ENCODE assay signal across 8 cellular contexts in the genomic region with DNA sequence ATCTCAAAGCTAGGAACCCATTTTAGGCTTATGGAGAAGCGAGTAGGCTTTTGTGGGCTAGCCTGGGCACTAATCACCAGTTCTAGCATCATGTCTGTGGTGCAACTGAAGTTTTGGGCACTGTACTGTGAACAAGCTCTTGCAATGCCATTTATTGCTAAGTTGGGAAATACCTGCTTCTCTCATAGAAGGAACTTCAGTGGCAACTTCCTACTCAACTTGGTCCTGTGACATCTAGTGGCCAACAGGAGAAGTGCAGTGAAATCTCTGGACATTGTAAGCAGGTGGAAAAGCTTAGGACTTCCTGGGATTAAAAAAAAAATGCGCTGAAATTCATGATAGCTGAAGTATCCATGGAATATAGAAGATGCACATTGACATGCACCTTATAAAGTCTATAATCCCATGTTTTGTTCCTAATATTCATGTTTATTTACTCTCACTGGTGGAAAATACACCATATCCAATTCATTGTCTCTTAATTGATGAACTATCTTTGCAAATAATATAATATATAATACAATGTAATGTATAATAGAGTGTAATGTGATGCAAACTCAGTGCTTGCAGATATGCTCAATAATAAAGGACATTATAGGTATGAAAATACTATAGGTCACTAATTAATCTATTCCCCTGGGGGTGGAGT. TPM values are rescaled to one million over a fixed set of nuclear protein-coding genes. Genes with fewer than 3 reads are reported as not detected.
A peak's percentile ranks its signal among the peaks of the same experiment; 100 is the strongest.
DNase-seq lines count a peak whose midpoint lies in the region; ATAC-seq and TF ChIP-seq lines count a peak whose summit lies in the region.

No MANE protein-coding gene starts in this region.

- DNase-seq in D341Med (ENCODE audit: low spot score) (peak; percentile 69), GM20000 (ENCODE audit: low spot score) (peak; percentile 83), LNCaP clone FGC (ENCODE audit: low read depth) (peak; percentile 81), SIG-M5 treated with dmso at 0.1 percent for 504 hours (lab: John Stamatoyannopoulos, UW; ENCODE audit: unreplicated experiment) (peak; percentile 96), astrocyte of the spinal cord (ENCODE audit: low read depth, low spot score) (peak; percentile 85), hippocampal formation (lab: John Stamatoyannopoulos, UW) (peak; percentile 23 to 73), smooth muscle cell (lab: John Stamatoyannopoulos, UW; ENCODE audit: unreplicated experiment) (no peak)

- no peak overlapping the region for H3K9ac ChIP-seq in smooth muscle cell (ENCODE audit: low read depth)

- peak; percentile 79 for TF ChIP-seq CTCF in GM20000 (IDR thresholded peaks at IDR 0.05; ENCODE audit: extremely low read depth, missing control alignments)
- TF ChIP-seq CTCF in LNCaP clone FGC (IDR thresholded peaks at IDR 0.05; ENCODE audit: control insufficient read depth, extremely low read depth, insufficient read depth): peak; percentile 91
- TF ChIP-seq CTCF in astrocyte of the spinal cord (IDR thresholded peaks at IDR 0.05; ENCODE audit: low read depth, low read length): peak; percentile 94
- peak; percentile 92 for TF ChIP-seq CTCF in smooth muscle cell (IDR thresholded peaks at IDR 0.05; ENCODE audit: borderline replicate concordance, insufficient read depth, poor library complexity, severe bottlenecking)

- in situ Hi-C loops in astrocyte of the spinal cord (cut with HindIII; ENCODE audit: low sequenced_read_pairs): no loop called here

- H3K79me2 ChIP-seq in smooth muscle cell (ENCODE audit: low read depth): no peaks in the 10 kb centered on the region

- no peaks in the 10 kb centered on the region for H3K9me3 ChIP-seq in smooth muscle cell (replicated peaks; ENCODE audit: low read depth)

- no peaks in the 10 kb centered on the region for H4K20me1 ChIP-seq in smooth muscle cell (ENCODE audit: low read depth)

- H3F3A ChIP-seq in smooth muscle cell (ENCODE audit: low read depth): no peaks in the 10 kb centered on the region

- H3K27me3 ChIP-seq in smooth muscle cell (ENCODE audit: low read depth): peaks cover 41% of the 10 kb centered on the region

- no peak overlapping the region for H2AFZ ChIP-seq in smooth muscle cell (ENCODE audit: low read depth)

- H3K4me3 ChIP-seq in LNCaP clone FGC (ENCODE audit: low read depth, low read length) (no peak overlapping the region), astrocyte of the spinal cord (ENCODE audit: low read depth, low read length) (no peak overlapping the region), smooth muscle cell (no peak overlapping the region)

- H3K36me3 ChIP-seq in smooth muscle cell (ENCODE audit: low read depth): no peaks in the 10 kb centered on the region

- H3K4me2 ChIP-seq in smooth muscle cell: no peak overlapping the region

- 37% methylated on average over 2 of the region's 2 CpGs for WGBS in smooth muscle cell (ENCODE audit: low lambda C conversion rate)

- no peak for ATAC-seq in GM19397 (IDR thresholded peaks at IDR 0.05; ENCODE audit: unreplicated experiment)

- H3K27ac ChIP-seq in smooth muscle cell (ENCODE audit: low read depth): no peak overlapping the region

- no peaks in the 10 kb centered on the region for H3K4me1 ChIP-seq in smooth muscle cell (ENCODE audit: low read depth)

RNA-seq across cellular contexts. Expression of gene ALDH1A3, which starts 6.5 kb away (rescaled TPM):
- 1.2 and 1.6 TPM in 2 replicates for total RNA-seq in smooth muscle cell
- polyA plus RNA-seq in smooth muscle cell: 0.45 and 1.3 TPM in 2 replicates

RNA-seq across cellular contexts. Expression of gene LRRK1, which starts 46.0 kb away (rescaled TPM):
- total RNA-seq in smooth muscle cell: 0.85 and 1.6 TPM in 2 replicates
- 1.1 and 2.7 TPM in 2 replicates for polyA plus RNA-seq in smooth muscle cell
